37 cellular contexts compared by ENCODE assay signal in the genomic region with DNA sequence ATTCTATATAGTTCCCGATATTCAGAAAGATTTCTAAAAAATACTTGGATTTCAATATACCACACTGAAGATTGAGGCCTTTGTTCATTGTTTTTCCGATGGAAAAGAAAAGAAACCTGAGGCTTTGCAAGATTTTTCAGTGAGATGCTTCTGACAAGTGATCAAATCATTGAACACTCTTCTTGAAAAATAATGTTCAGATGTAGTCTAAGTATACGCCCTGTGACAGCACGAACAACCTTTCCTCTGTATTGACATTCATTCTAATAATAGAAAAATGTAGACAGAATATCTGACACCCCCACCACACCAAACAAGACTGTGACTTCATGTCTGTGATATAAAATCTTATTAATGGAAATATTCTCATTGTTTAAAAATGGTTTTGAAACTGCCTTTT.
"Had no signal": no experiment of that assay in that cellular context is flagged by ENCODE, and none has a peak within 500 bp of the region (broad histone marks: within the 10 kb centered on the region; RNA-seq: fewer than 3 reads in every experiment).

No MANE protein-coding gene starts in this region.

- DNase-seq: activated effector memory CD4-positive, alpha-beta T cell treated with anti-CD3 and anti-CD28 coated beads, Interleukin-2, amount 50 U/mL, for 16 hours; activated effector memory CD4-positive, alpha-beta T cell treated with Interleukin-2 at 50 U/mL for 16 hours; activated gamma-delta T cell; activated gamma-delta T cell treated with Interleukin-2 at 50 U/mL for 16 hours; activated naive CD4-positive, alpha-beta T cell; activated naive CD4-positive, alpha-beta T cell treated with anti-CD3 and anti-CD28 coated beads for 36 hours; activated naive CD4-positive, alpha-beta T cell treated with anti-CD3 and anti-CD28 coated beads, Interleukin-2, amount 10 ng/mL, durations not matched to agents 7 days and 5 days; activated naive CD4-positive, alpha-beta T cell treated with anti-CD3 and anti-CD28 coated beads, Interleukin-2, amount 50 U/mL, for 16 hours; activated naive CD4-positive, alpha-beta T cell treated with Interleukin-2 at 50 U/mL for 16 hours; activated naive CD8-positive, alpha-beta T cell treated with anti-CD3 and anti-CD28 coated beads for 36 hours; activated naive CD8-positive, alpha-beta T cell treated with anti-CD3 and anti-CD28 coated beads, Interleukin-2, amount 10 ng/mL, durations not matched to agents 7 days and 5 days; activated naive CD8-positive, alpha-beta T cell treated with anti-CD3 and anti-CD28 coated beads, Interleukin-2, amount 50 U/mL, for 24 hours; activated T-cell treated with anti-CD3 and anti-CD28 coated beads, Interleukin-2, amount 50 U/mL, for 1 hour; activated T-cell treated with anti-CD3 and anti-CD28 coated beads, Interleukin-2, amount 50 U/mL, for 24 hours; activated T-cell treated with anti-CD3 and anti-CD28 coated beads, Interleukin-2, amount 50 U/mL, for 4 hours; activated T-cell treated with anti-CD3 and anti-CD28 coated beads, Interleukin-2, amount 50 U/mL, for 48 hours; activated T-cell treated with anti-CD3 and anti-CD28 coated beads, Interleukin-2, amount 50 U/mL, for 72 hours; adrenal gland; amniotic stem cell; amygdala; anterior cingulate cortex; aorta; body of pancreas; brain microvascular endothelial cell; central memory CD4-positive, alpha-beta T cell; cerebellar nuclear complex had no signal

- H3K4me3 Mint-ChIP-seq: activated naive CD4-positive, alpha-beta T cell treated with anti-CD3 and anti-CD28 coated beads for 36 hours; activated naive CD4-positive, alpha-beta T cell treated with anti-CD3 and anti-CD28 coated beads, Interleukin-2, amount 10 ng/mL, durations not matched to agents 7 days and 5 days; activated naive CD4-positive, alpha-beta T cell treated with anti-CD3 and anti-CD28 coated beads, Interleukin-2, amount 50 U/mL, for 24 hours; activated naive CD8-positive, alpha-beta T cell; activated naive CD8-positive, alpha-beta T cell treated with anti-CD3 and anti-CD28 coated beads for 36 hours; activated naive CD8-positive, alpha-beta T cell treated with anti-CD3 and anti-CD28 coated beads, Interleukin-2, amount 10 ng/mL, durations not matched to agents 7 days and 5 days; activated naive CD8-positive, alpha-beta T cell treated with anti-CD3 and anti-CD28 coated beads, Interleukin-2, amount 50 U/mL, for 24 hours; activated T-cell treated with anti-CD3 and anti-CD28 coated beads, Interleukin-2, amount 50 U/mL, for 24 hours; activated T-cell treated with anti-CD3 and anti-CD28 coated beads, Interleukin-2, amount 50 U/mL, for 4 hours; activated T-cell treated with anti-CD3 and anti-CD28 coated beads, Interleukin-2, amount 50 U/mL, for 72 hours; activated T-helper 1 cell treated with anti-CD3 and anti-CD28 coated beads, Interleukin-12 subunit alpha, Interleukin-12 subunit beta, Interleukin-2, Interleukin-4 antibody, amounts not matched to agents 30 ng/mL and 10 ng/mL and 1 ng/mL, durations not matched to agents 14 hours and 24 hours and 36 hours; activated T-helper 17 cell treated with anti-CD3 and anti-CD28 coated beads, Interleukin-2, amount 50 U/mL, for 72 hours; brain; central memory CD8-positive, alpha-beta T cell had no signal

- FAIRE-seq: bronchial epithelial cell had no signal

- H3K4me3 ChIP-seq: adrenal gland, ascending aorta, body of pancreas, breast epithelium, cardiac muscle cell had no signal

- H3K36me3 ChIP-seq: adrenal gland, ascending aorta, brain microvascular endothelial cell, breast epithelium, cardiac muscle cell had no signal

- ATAC-seq: activated naive CD8-positive, alpha-beta T cell treated with anti-CD3 and anti-CD28 coated beads, Interleukin-2, amount 50 U/mL, for 24 hours; activated T-cell treated with anti-CD3 and anti-CD28 coated beads, Interleukin-2, amount 50 U/mL, for 4 hours; activated T-cell treated with anti-CD3 and anti-CD28 coated beads, Interleukin-2, amount 50 U/mL, for 72 hours; activated T-helper 17 cell treated with anti-CD3 and anti-CD28 coated beads, Interleukin-2, amount 50 U/mL, for 72 hours; body of pancreas had no signal

- H3K9me3 Mint-ChIP-seq: activated naive CD4-positive, alpha-beta T cell treated with anti-CD3 and anti-CD28 coated beads for 36 hours; activated naive CD4-positive, alpha-beta T cell treated with anti-CD3 and anti-CD28 coated beads, Interleukin-2, amount 10 ng/mL, durations not matched to agents 7 days and 5 days; activated naive CD4-positive, alpha-beta T cell treated with anti-CD3 and anti-CD28 coated beads, Interleukin-2, amount 50 U/mL, for 24 hours; activated naive CD8-positive, alpha-beta T cell treated with anti-CD3 and anti-CD28 coated beads for 36 hours; activated naive CD8-positive, alpha-beta T cell treated with anti-CD3 and anti-CD28 coated beads, Interleukin-2, amount 50 U/mL, for 24 hours; activated T-cell treated with anti-CD3 and anti-CD28 coated beads, Interleukin-2, amount 50 U/mL, for 24 hours; activated T-helper 1 cell treated with anti-CD3 and anti-CD28 coated beads, Interleukin-12 subunit alpha, Interleukin-12 subunit beta, Interleukin-2, Interleukin-4 antibody, amounts not matched to agents 30 ng/mL and 10 ng/mL and 1 ng/mL, durations not matched to agents 14 hours and 24 hours and 36 hours; activated T-helper 2 cell treated with anti-CD3 and anti-CD28 coated beads, Interferon-gamma antibody, Interleukin-2, Interleukin-4, amounts not matched to agents 10 μg/mL and 5 μg/mL and 100 μg/mL, durations not matched to agents 14 hours and 24 hours and 36 hours; brain had no signal

- H3K4me1 Mint-ChIP-seq: activated naive CD4-positive, alpha-beta T cell treated with anti-CD3 and anti-CD28 coated beads, Interleukin-2, amount 10 ng/mL, durations not matched to agents 7 days and 5 days; activated naive CD4-positive, alpha-beta T cell treated with anti-CD3 and anti-CD28 coated beads, Interleukin-2, amount 50 U/mL, for 24 hours; activated naive CD8-positive, alpha-beta T cell treated with anti-CD3 and anti-CD28 coated beads for 36 hours; activated naive CD8-positive, alpha-beta T cell treated with anti-CD3 and anti-CD28 coated beads, Interleukin-2, amount 10 ng/mL, durations not matched to agents 7 days and 5 days; activated naive CD8-positive, alpha-beta T cell treated with anti-CD3 and anti-CD28 coated beads, Interleukin-2, amount 50 U/mL, for 24 hours; activated T-helper 17 cell treated with anti-CD3 and anti-CD28 coated beads, Interleukin-2, amount 50 U/mL, for 72 hours; central memory CD8-positive, alpha-beta T cell had no signal

- H3K27ac Mint-ChIP-seq: activated naive CD4-positive, alpha-beta T cell treated with anti-CD3 and anti-CD28 coated beads for 36 hours; activated naive CD4-positive, alpha-beta T cell treated with anti-CD3 and anti-CD28 coated beads, Interleukin-2, amount 10 ng/mL, durations not matched to agents 7 days and 5 days; activated naive CD4-positive, alpha-beta T cell treated with anti-CD3 and anti-CD28 coated beads, Interleukin-2, amount 50 U/mL, for 24 hours; activated naive CD8-positive, alpha-beta T cell; activated naive CD8-positive, alpha-beta T cell treated with anti-CD3 and anti-CD28 coated beads for 36 hours; activated naive CD8-positive, alpha-beta T cell treated with anti-CD3 and anti-CD28 coated beads, Interleukin-2, amount 10 ng/mL, durations not matched to agents 7 days and 5 days; activated naive CD8-positive, alpha-beta T cell treated with anti-CD3 and anti-CD28 coated beads, Interleukin-2, amount 50 U/mL, for 24 hours; activated T-cell treated with anti-CD3 and anti-CD28 coated beads, Interleukin-2, amount 50 U/mL, for 24 hours; activated T-cell treated with anti-CD3 and anti-CD28 coated beads, Interleukin-2, amount 50 U/mL, for 72 hours; activated T-helper 1 cell treated with anti-CD3 and anti-CD28 coated beads, Interleukin-12 subunit alpha, Interleukin-12 subunit beta, Interleukin-2, Interleukin-4 antibody, amounts not matched to agents 30 ng/mL and 10 ng/mL and 1 ng/mL, durations not matched to agents 14 hours and 24 hours and 36 hours; activated T-helper 17 cell treated with anti-CD3 and anti-CD28 coated beads, Interleukin-2, amount 50 U/mL, for 72 hours; activated T-helper 2 cell treated with anti-CD3 and anti-CD28 coated beads, Interferon-gamma antibody, Interleukin-2, Interleukin-4, amounts not matched to agents 10 μg/mL and 5 μg/mL and 100 μg/mL, durations not matched to agents 14 hours and 24 hours and 36 hours; brain had no signal

- H3K27me3 ChIP-seq: adrenal gland, ascending aorta, body of pancreas, brain microvascular endothelial cell, breast epithelium, cardiac muscle cell had no signal

- H3K4me1 ChIP-seq: adrenal gland, ascending aorta, body of pancreas, breast epithelium had no signal

- H3K9me3 ChIP-seq: adrenal gland, ascending aorta, body of pancreas, breast epithelium had no signal

- H3K27me3 Mint-ChIP-seq: activated naive CD4-positive, alpha-beta T cell treated with anti-CD3 and anti-CD28 coated beads, Interleukin-2, amount 10 ng/mL, durations not matched to agents 7 days and 5 days; activated naive CD4-positive, alpha-beta T cell treated with anti-CD3 and anti-CD28 coated beads, Interleukin-2, amount 50 U/mL, for 24 hours; activated naive CD8-positive, alpha-beta T cell; activated naive CD8-positive, alpha-beta T cell treated with anti-CD3 and anti-CD28 coated beads for 36 hours; activated naive CD8-positive, alpha-beta T cell treated with anti-CD3 and anti-CD28 coated beads, Interleukin-2, amount 10 ng/mL, durations not matched to agents 7 days and 5 days; activated naive CD8-positive, alpha-beta T cell treated with anti-CD3 and anti-CD28 coated beads, Interleukin-2, amount 50 U/mL, for 24 hours; activated T-cell treated with anti-CD3 and anti-CD28 coated beads, Interleukin-2, amount 50 U/mL, for 24 hours; activated T-helper 17 cell treated with anti-CD3 and anti-CD28 coated beads, Interleukin-2, amount 50 U/mL, for 72 hours; brain; central memory CD8-positive, alpha-beta T cell had no signal

- H3K36me3 Mint-ChIP-seq: activated naive CD4-positive, alpha-beta T cell treated with anti-CD3 and anti-CD28 coated beads, Interleukin-2, amount 10 ng/mL, durations not matched to agents 7 days and 5 days; activated naive CD4-positive, alpha-beta T cell treated with anti-CD3 and anti-CD28 coated beads, Interleukin-2, amount 50 U/mL, for 24 hours; activated naive CD8-positive, alpha-beta T cell; activated naive CD8-positive, alpha-beta T cell treated with anti-CD3 and anti-CD28 coated beads for 36 hours; activated naive CD8-positive, alpha-beta T cell treated with anti-CD3 and anti-CD28 coated beads, Interleukin-2, amount 10 ng/mL, durations not matched to agents 7 days and 5 days; brain had no signal

- H3K27ac ChIP-seq: adrenal gland, ascending aorta, body of pancreas, brain microvascular endothelial cell, breast epithelium, cardiac muscle cell had no signal
